Comparison of ENCODE assay signal across 8 cellular contexts in the genomic region with DNA sequence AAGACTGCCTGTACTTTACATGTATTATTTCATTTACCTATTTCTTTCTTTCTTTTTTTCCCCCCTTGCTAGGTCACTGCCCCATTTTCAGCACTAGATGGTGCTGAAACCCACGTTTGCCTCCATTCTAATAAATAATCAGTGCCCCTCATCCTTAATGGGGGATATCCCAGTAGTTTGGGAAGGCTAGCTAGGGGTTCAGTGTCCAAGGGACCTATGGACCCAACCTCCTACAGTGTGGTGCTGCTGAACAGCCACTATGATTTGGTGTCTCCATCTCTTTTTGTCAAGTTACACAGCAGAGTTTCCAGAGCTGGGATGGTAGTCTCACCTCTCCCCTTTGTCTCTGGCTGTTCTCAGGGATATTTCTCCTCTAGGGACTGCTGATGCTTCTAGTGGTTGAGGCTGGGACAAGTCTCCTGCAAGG. TPM values are rescaled to one million over a fixed set of nuclear protein-coding genes. Genes with fewer than 3 reads are reported as not detected.
DNase-seq lines count a peak whose midpoint lies in the region; ATAC-seq and TF ChIP-seq lines count a peak whose summit lies in the region.

No MANE protein-coding gene starts in this region.

- H3K27ac Mint-ChIP-seq in activated CD8-positive, alpha-beta T cell treated with anti-CD3 and anti-CD28 coated beads for 36 hours, result no peak overlapping the region
- H3K27ac Mint-ChIP-seq in activated CD8-positive, alpha-beta T cell treated with anti-CD3 and anti-CD28 coated beads, Interleukin-2, amount 10 ng/mL, durations not matched to agents 7 days and 5 days, result no peak overlapping the region
- H3K27ac Mint-ChIP-seq in activated CD4-positive, alpha-beta memory T cell treated with anti-CD3 and anti-CD28 coated beads for 36 hours, result no peak overlapping the region

- no peaks in the 10 kb centered on the region for H3K36me3 ChIP-seq in psoas muscle (ENCODE audit: insufficient read depth in 1 of 2, low read depth in 1 of 2)

- POLR2A ChIA-PET in activated CD8-positive, alpha-beta T cell treated with anti-CD3 and anti-CD28 coated beads for 36 hours (lab: Charles Lee), result no interaction called here
- POLR2A ChIA-PET in activated CD8-positive, alpha-beta T cell treated with anti-CD3 and anti-CD28 coated beads, Interleukin-2, amount 10 ng/mL, durations not matched to agents 7 days and 5 days (lab: Charles Lee), result no interaction called here
- POLR2A ChIA-PET in activated CD4-positive, alpha-beta memory T cell treated with anti-CD3 and anti-CD28 coated beads for 36 hours (lab: Charles Lee), result interaction anchor here (0.8 kb wide), 1 partner anchor 26 kb away, joined by 3 read pairs; no protein-coding TSS in a partner anchor

- intact Hi-C loops in activated CD8-positive, alpha-beta T cell treated with anti-CD3 and anti-CD28 coated beads for 36 hours (cut with micrococcal nuclease), result loop anchor here (2.0 kb wide), 1 partner anchor 51 kb away; no protein-coding TSS in a partner anchor
- intact Hi-C loops in psoas muscle (cut with DNase I), result loop anchor here in 1 of 2 donors (2.0 to 5.0 kb wide), 2 partner anchors 51 to 180 kb away; no protein-coding TSS in a partner anchor
- intact Hi-C loops in activated CD4-positive, alpha-beta memory T cell treated with anti-CD3 and anti-CD28 coated beads for 36 hours (cut with micrococcal nuclease), result loop anchor here (1.0 kb wide), 1 partner anchor 52 kb away; no protein-coding TSS in a partner anchor

- TF ChIP-seq CTCF in activated CD8-positive, alpha-beta T cell treated with anti-CD3 and anti-CD28 coated beads for 36 hours (IDR thresholded peaks at IDR 0.05), result peak; percentile 71
- TF ChIP-seq CTCF in psoas muscle (IDR thresholded peaks at IDR 0.05), result peak; percentile 60

- peak; percentile 56 for ATAC-seq in activated CD8-positive, alpha-beta T cell treated with anti-CD3 and anti-CD28 coated beads for 36 hours
- ATAC-seq in activated CD8-positive, alpha-beta T cell treated with anti-CD3 and anti-CD28 coated beads, Interleukin-2, amount 10 ng/mL, durations not matched to agents 7 days and 5 days, result no peak
- ATAC-seq in psoas muscle, result peak in 3 of 4 donors; percentile 33 to 60 (median 58)

- no peaks in the 10 kb centered on the region for H3K4me1 Mint-ChIP-seq in activated CD8-positive, alpha-beta T cell treated with anti-CD3 and anti-CD28 coated beads for 36 hours (ENCODE audit: low read depth)
- peaks cover 6% of the 10 kb centered on the region for H3K4me1 Mint-ChIP-seq in activated CD8-positive, alpha-beta T cell treated with anti-CD3 and anti-CD28 coated beads, Interleukin-2, amount 10 ng/mL, durations not matched to agents 7 days and 5 days (ENCODE audit: low read depth)
- H3K4me1 Mint-ChIP-seq in activated CD4-positive, alpha-beta memory T cell treated with anti-CD3 and anti-CD28 coated beads for 36 hours (ENCODE audit: low read depth), result no peaks in the 10 kb centered on the region

- H3K9me3 ChIP-seq in psoas muscle, result no peaks in the 10 kb centered on the region

- DNase-seq in activated CD8-positive, alpha-beta T cell treated with anti-CD3 and anti-CD28 coated beads for 36 hours, result peak; percentile 20
- no peak for DNase-seq in activated CD8-positive, alpha-beta T cell treated with anti-CD3 and anti-CD28 coated beads, Interleukin-2, amount 10 ng/mL, durations not matched to agents 7 days and 5 days
- DNase-seq in NCI-H1694 (lab: John Stamatoyannopoulos, UW) (peak; percentile 36), dermis blood vessel endothelial cell (peak; percentile 57), psoas muscle (no peak), GDM1 (lab: John Stamatoyannopoulos, UW) (no peak), ecto neural progenitor cell (ENCODE audit: low spot score) (no peak)
- DNase-seq in activated CD4-positive, alpha-beta memory T cell treated with anti-CD3 and anti-CD28 coated beads for 36 hours, result no peak

- no peak overlapping the region for H3K4me3 Mint-ChIP-seq in activated CD8-positive, alpha-beta T cell treated with anti-CD3 and anti-CD28 coated beads for 36 hours
- H3K4me3 Mint-ChIP-seq in activated CD8-positive, alpha-beta T cell treated with anti-CD3 and anti-CD28 coated beads, Interleukin-2, amount 10 ng/mL, durations not matched to agents 7 days and 5 days, result no peak overlapping the region
- H3K4me3 Mint-ChIP-seq in activated CD4-positive, alpha-beta memory T cell treated with anti-CD3 and anti-CD28 coated beads for 36 hours, result no peak overlapping the region

- no peaks in the 10 kb centered on the region for H3K36me3 Mint-ChIP-seq in activated CD8-positive, alpha-beta T cell treated with anti-CD3 and anti-CD28 coated beads for 36 hours (ENCODE audit: low read depth)
- no peaks in the 10 kb centered on the region for H3K36me3 Mint-ChIP-seq in activated CD8-positive, alpha-beta T cell treated with anti-CD3 and anti-CD28 coated beads, Interleukin-2, amount 10 ng/mL, durations not matched to agents 7 days and 5 days (ENCODE audit: low read depth)
- no peaks in the 10 kb centered on the region for H3K36me3 Mint-ChIP-seq in activated CD4-positive, alpha-beta memory T cell treated with anti-CD3 and anti-CD28 coated beads for 36 hours

- WGBS in psoas muscle, 3 donors, result 12 to 25% (median 25%) methylated on average over 1 of the region's 1 CpG

- H3K4me1 ChIP-seq in psoas muscle, result peaks cover 16% of the 10 kb centered on the region

- CTCF ChIA-PET in activated CD8-positive, alpha-beta T cell treated with anti-CD3 and anti-CD28 coated beads for 36 hours (lab: Charles Lee), result interaction anchor here (0.9 to 5.9 kb wide), 15 partner anchors 10 to 129 kb away, joined by 3 to 105 read pairs (median 6); a partner anchor contains a TSS
- CTCF ChIA-PET in activated CD8-positive, alpha-beta T cell treated with anti-CD3 and anti-CD28 coated beads, Interleukin-2, amount 10 ng/mL, durations not matched to agents 7 days and 5 days (lab: Charles Lee), result interaction anchor here (0.7 to 3.4 kb wide), 10 partner anchors 21 to 174 kb away, joined by 3 to 80 read pairs (median 4); no protein-coding TSS in a partner anchor
- CTCF ChIA-PET in activated CD4-positive, alpha-beta memory T cell treated with anti-CD3 and anti-CD28 coated beads for 36 hours (lab: Charles Lee), result interaction anchor here (0.7 to 6.0 kb wide), 14 partner anchors 10 to 69 kb away, joined by 3 to 156 read pairs (median 5); no protein-coding TSS in a partner anchor

- H3K27me3 Mint-ChIP-seq in activated CD8-positive, alpha-beta T cell treated with anti-CD3 and anti-CD28 coated beads for 36 hours, result peaks cover 14% of the 10 kb centered on the region
- peaks cover 50% of the 10 kb centered on the region for H3K27me3 Mint-ChIP-seq in activated CD8-positive, alpha-beta T cell treated with anti-CD3 and anti-CD28 coated beads, Interleukin-2, amount 10 ng/mL, durations not matched to agents 7 days and 5 days (ENCODE audit: low read depth)
- peaks cover 24% of the 10 kb centered on the region for H3K27me3 Mint-ChIP-seq in activated CD4-positive, alpha-beta memory T cell treated with anti-CD3 and anti-CD28 coated beads for 36 hours

- peaks cover 2% of the 10 kb centered on the region for H3K9me3 Mint-ChIP-seq in activated CD8-positive, alpha-beta T cell treated with anti-CD3 and anti-CD28 coated beads for 36 hours
- no peaks in the 10 kb centered on the region for H3K9me3 Mint-ChIP-seq in activated CD8-positive, alpha-beta T cell treated with anti-CD3 and anti-CD28 coated beads, Interleukin-2, amount 10 ng/mL, durations not matched to agents 7 days and 5 days (ENCODE audit: insufficient read depth)
- H3K9me3 Mint-ChIP-seq in activated CD4-positive, alpha-beta memory T cell treated with anti-CD3 and anti-CD28 coated beads for 36 hours, result peaks cover 2% of the 10 kb centered on the region

- H3K27me3 ChIP-seq in psoas muscle (ENCODE audit: insufficient read depth in 3 of 3, low read length in 2 of 3), result no peaks in the 10 kb centered on the region

- no peak overlapping the region for H3K27ac ChIP-seq in psoas muscle

- no peak overlapping the region for H3K4me3 ChIP-seq in psoas muscle

RNA-seq across cellular contexts. Expression of a gene that starts 6.5 kb away (rescaled TPM):
- 1 to 10 TPM; 8.3 to 8.6 TPM for total RNA-seq in activated CD8-positive, alpha-beta T cell treated with anti-CD3 and anti-CD28 coated beads for 36 hours
- total RNA-seq in activated CD8-positive, alpha-beta T cell treated with anti-CD3 and anti-CD28 coated beads, Interleukin-2, amount 10 ng/mL, durations not matched to agents 7 days and 5 days, result 10 to 100 TPM; 12.0 to 15.3 TPM
- total RNA-seq in dermis blood vessel endothelial cell (26.9 and 28.6 TPM in 2 replicates), psoas muscle (10 to 100 TPM; 22.8 to 27.8 (median 24.5) TPM)
- polyA plus RNA-seq in psoas muscle, result 10 to 100 TPM; 10.1 to 21.7 (median 10.3) TPM
- total RNA-seq in activated CD4-positive, alpha-beta memory T cell treated with anti-CD3 and anti-CD28 coated beads for 36 hours, result 10 to 100 TPM in 1 of 2 experiments, 1 to 10 TPM in 1; 8.9 to 10.8 TPM

RNA-seq across cellular contexts. Expression of a gene that starts 7.8 kb away (rescaled TPM):
- not detected for total RNA-seq in activated CD8-positive, alpha-beta T cell treated with anti-CD3 and anti-CD28 coated beads for 36 hours
- total RNA-seq in activated CD8-positive, alpha-beta T cell treated with anti-CD3 and anti-CD28 coated beads, Interleukin-2, amount 10 ng/mL, durations not matched to agents 7 days and 5 days, result not detected
- total RNA-seq in dermis blood vessel endothelial cell (3.4 and 4.1 TPM in 2 replicates), psoas muscle (1 to 10 TPM in 3 of 4 donors, under 1 TPM in 1; 0.71 to 5.2 (median 1.9) TPM)
- polyA plus RNA-seq in psoas muscle, result 1 to 10 TPM; 1.1 to 1.7 (median 1.3) TPM
- not detected for total RNA-seq in activated CD4-positive, alpha-beta memory T cell treated with anti-CD3 and anti-CD28 coated beads for 36 hours

Comparison
In these comparisons a context has a peak if more than half of its experiments do, and no peak if none do; other contexts are left out.
1. DNase-seq: peak in activated CD8-positive, alpha-beta T cell treated with anti-CD3 and anti-CD28 coated beads for 36 hours (single experiment), NCI-H1694 (single experiment) and dermis blood vessel endothelial cell (single experiment); none in activated CD8-positive, alpha-beta T cell treated with anti-CD3 and anti-CD28 coated beads, Interleukin-2, amount 10 ng/mL, durations not matched to agents 7 days and 5 days (single experiment), psoas muscle (0 of 2), GDM1 (single experiment), ecto neural progenitor cell (single experiment) and activated CD4-positive, alpha-beta memory T cell treated with anti-CD3 and anti-CD28 coated beads for 36 hours (single experiment).